23 cellular contexts compared by ENCODE assay signal in genomic region chr2:28345619-28346018, GRCh38. TPM values are rescaled to one million over a fixed set of nuclear protein-coding genes. Genes with fewer than 3 reads are reported as not detected.
DNase-seq lines count a peak whose midpoint lies in the region; ATAC-seq, FAIRE-seq and TF ChIP-seq lines count a peak whose summit lies in the region.
"Had no signal": no experiment of that assay in that cellular context is flagged by ENCODE, and none has a peak within 500 bp of the region (broad histone marks: within the 10 kb centered on the region; RNA-seq: fewer than 3 reads in every experiment).

No MANE protein-coding gene starts in this region.

- FAIRE-seq in pancreas (lab: Jason Lieb, UNC): no peak

- TF ChIP-seq CTCF in chondrocyte (IDR thresholded peaks at IDR 0.05): no peak
- TF ChIP-seq CTCF in pancreas (IDR thresholded peaks at IDR 0.05): no peak
- TF ChIP-seq CTCF in Caco-2 (IDR thresholded peaks at IDR 0.05; ENCODE audit: insufficient read depth in 1 of 2, low read depth in 1 of 2, low read length in 1 of 2, severe bottlenecking in 1 of 2, unreplicated experiment in 1 of 2): no peak

- H3K4me3 ChIP-seq in pancreas: no peak overlapping the region
- no peak overlapping the region for H3K4me3 ChIP-seq in Caco-2 (ENCODE audit: low read depth, low read length)

- POLR2A ChIA-PET in Caco-2 (lab: Charles Lee): interaction anchor here (0.6 kb wide), 1 partner anchor 34 kb away, joined by 3 read pairs; no protein-coding TSS in a partner anchor

- BruUV-seq in Caco-2 (replicated peaks; lab: Mats Ljungman, UMichigan): no TSS peak

- H3K4me1 ChIP-seq in pancreas (peaks cover 7 to 28% (median 25%) of the 10 kb centered on the region in 3 donors), Caco-2 (peaks cover 15% of the 10 kb centered on the region)

- H3K27me3 ChIP-seq in pancreas (no peaks in the 10 kb centered on the region), Caco-2 (replicated peaks; ENCODE audit: control insufficient read depth, insufficient read depth, low read length) (no peaks in the 10 kb centered on the region)

- ATAC-seq in pancreas: peak; percentile 34 to 75 (median 57)
- no peak for ATAC-seq in activated CD8-positive, alpha-beta memory T cell treated with anti-CD3 and anti-CD28 coated beads, Interleukin-2, amount 10 ng/mL, durations not matched to agents 7 days and 5 days

- H3K36me3 ChIP-seq in pancreas (no peaks in the 10 kb centered on the region), Caco-2 (ENCODE audit: control insufficient read depth, insufficient read depth, low read length) (no peaks in the 10 kb centered on the region)

- no peak overlapping the region for H3K4me3 Mint-ChIP-seq in chondrocyte (ENCODE audit: unreplicated experiment)
- no peak overlapping the region for H3K4me3 Mint-ChIP-seq in Caco-2 (ENCODE audit: unreplicated experiment)
- no peak overlapping the region for H3K4me3 Mint-ChIP-seq in activated CD8-positive, alpha-beta memory T cell treated with anti-CD3 and anti-CD28 coated beads, Interleukin-2, amount 10 ng/mL, durations not matched to agents 7 days and 5 days
- H3K4me3 Mint-ChIP-seq: activated CD4-positive, alpha-beta T cell treated with anti-CD3 and anti-CD28 coated beads, Interleukin-2, amount 10 ng/mL, durations not matched to agents 7 days and 5 days; activated naive CD4-positive, alpha-beta T cell treated with anti-CD3 and anti-CD28 coated beads for 36 hours; neural crest cell had no signal

- WGBS in pancreas, 2 donors: 29 to 40% methylated on average over 8 of the region's 8 CpGs

- intact Hi-C loops in pancreas (cut with DNase I): no loop called here
- intact Hi-C loops in Caco-2 (cut with micrococcal nuclease; ENCODE audit: unreplicated experiment): no loop called here

- H3K4me1 Mint-ChIP-seq in chondrocyte (ENCODE audit: low read depth): peaks cover 59% of the 10 kb centered on the region
- peaks cover 13% of the 10 kb centered on the region for H3K4me1 Mint-ChIP-seq in Caco-2 (ENCODE audit: low read depth, unreplicated experiment)
- peaks cover 26% of the 10 kb centered on the region for H3K4me1 Mint-ChIP-seq in activated CD8-positive, alpha-beta memory T cell treated with anti-CD3 and anti-CD28 coated beads, Interleukin-2, amount 10 ng/mL, durations not matched to agents 7 days and 5 days

- no peak overlapping the region for H3K27ac Mint-ChIP-seq in chondrocyte (ENCODE audit: unreplicated experiment)
- H3K27ac Mint-ChIP-seq in Caco-2 (ENCODE audit: unreplicated experiment): no peak overlapping the region
- H3K27ac Mint-ChIP-seq in activated CD8-positive, alpha-beta memory T cell treated with anti-CD3 and anti-CD28 coated beads, Interleukin-2, amount 10 ng/mL, durations not matched to agents 7 days and 5 days: no peak overlapping the region
- H3K27ac Mint-ChIP-seq: activated naive CD4-positive, alpha-beta T cell treated with anti-CD3 and anti-CD28 coated beads for 36 hours had no signal

- no peaks in the 10 kb centered on the region for H3K9me3 Mint-ChIP-seq in chondrocyte (ENCODE audit: low read depth)
- no peaks in the 10 kb centered on the region for H3K9me3 Mint-ChIP-seq in Caco-2 (ENCODE audit: unreplicated experiment)
- H3K9me3 Mint-ChIP-seq in activated CD8-positive, alpha-beta memory T cell treated with anti-CD3 and anti-CD28 coated beads, Interleukin-2, amount 10 ng/mL, durations not matched to agents 7 days and 5 days (ENCODE audit: low read depth): no peaks in the 10 kb centered on the region
- H3K9me3 Mint-ChIP-seq: activated CD4-positive, alpha-beta T cell treated with anti-CD3 and anti-CD28 coated beads, Interleukin-2, amount 10 ng/mL, durations not matched to agents 7 days and 5 days; activated naive CD4-positive, alpha-beta T cell treated with anti-CD3 and anti-CD28 coated beads for 36 hours; neural crest cell had no signal

- no peaks in the 10 kb centered on the region for H3K27me3 Mint-ChIP-seq in chondrocyte (ENCODE audit: low read depth)
- H3K27me3 Mint-ChIP-seq in Caco-2 (ENCODE audit: insufficient read depth, unreplicated experiment): no peaks in the 10 kb centered on the region
- no peaks in the 10 kb centered on the region for H3K27me3 Mint-ChIP-seq in activated CD8-positive, alpha-beta memory T cell treated with anti-CD3 and anti-CD28 coated beads, Interleukin-2, amount 10 ng/mL, durations not matched to agents 7 days and 5 days
- H3K27me3 Mint-ChIP-seq: activated CD4-positive, alpha-beta T cell treated with anti-CD3 and anti-CD28 coated beads, Interleukin-2, amount 10 ng/mL, durations not matched to agents 7 days and 5 days had no signal

- DNase-seq in DMS79 treated with DMSO at 0.1 percent for 48 hours (lab: John Stamatoyannopoulos, UW) (peak; percentile 22), DMS79 (lab: John Stamatoyannopoulos, UW) (no peak), NCI-H524 treated with DMSO at 0.1 percent for 48 hours (lab: John Stamatoyannopoulos, UW) (peak; percentile 97), chondrocyte (ENCODE audit: low spot score) (peak; percentile 52), pancreas (peak in 3 of 6 donors; percentile 58 to 65 (median 59)), DMS53 (lab: John Stamatoyannopoulos, UW) (no peak), Caco-2 (no peak)
- DNase-seq in activated CD8-positive, alpha-beta memory T cell treated with anti-CD3 and anti-CD28 coated beads, Interleukin-2, amount 10 ng/mL, durations not matched to agents 7 days and 5 days: no peak
- DNase-seq: 8988T; activated CD4-positive, alpha-beta T cell treated with anti-CD3 and anti-CD28 coated beads, Interleukin-2, amount 10 ng/mL, durations not matched to agents 7 days and 5 days; activated naive CD4-positive, alpha-beta T cell treated with anti-CD3 and anti-CD28 coated beads for 36 hours; activated T-cell treated with anti-CD3 and anti-CD28 coated beads for 4 hours; AML-193; anterior cingulate cortex; central memory CD4-positive, alpha-beta T cell; COR-L47; effector CD4-positive, alpha-beta T cell; foreskin melanocyte; midbrain; NCI-H1105; NCI-H526; SIG-M5 had no signal

- H3K36me3 Mint-ChIP-seq in chondrocyte (ENCODE audit: low read depth) (no peaks in the 10 kb centered on the region), Caco-2 (ENCODE audit: insufficient read depth, unreplicated experiment) (no peaks in the 10 kb centered on the region)
- no peaks in the 10 kb centered on the region for H3K36me3 Mint-ChIP-seq in activated CD8-positive, alpha-beta memory T cell treated with anti-CD3 and anti-CD28 coated beads, Interleukin-2, amount 10 ng/mL, durations not matched to agents 7 days and 5 days

- no peaks in the 10 kb centered on the region for H3K9me3 ChIP-seq in pancreas
- no peaks in the 10 kb centered on the region for H3K9me3 ChIP-seq in Caco-2

- no peak overlapping the region for H3K27ac ChIP-seq in pancreas

- CTCF ChIA-PET in Caco-2 (lab: Charles Lee): no interaction called here
- CTCF ChIA-PET in activated CD8-positive, alpha-beta memory T cell treated with anti-CD3 and anti-CD28 coated beads, Interleukin-2, amount 10 ng/mL, durations not matched to agents 7 days and 5 days (lab: Charles Lee): interaction anchor here (0.8 to 1.1 kb wide), 2 partner anchors 10 to 12 kb away, joined by 3 read pairs; no protein-coding TSS in a partner anchor

RNA-seq across cellular contexts. Expression of gene FOSL2, which starts 47.0 kb away (rescaled TPM):
- total RNA-seq in chondrocyte: 93.0 to 163 TPM (median 156 TPM) in 3 replicates
- total RNA-seq in pancreas: 10 to 100 TPM; 13.3 to 39.1 (median 27.5) TPM
- polyA plus RNA-seq in pancreas: 10 to 100 TPM; 10.0 to 11.9 TPM
- total RNA-seq in Caco-2 (2022): 64.6 and 70.7 TPM in 2 replicates
- total RNA-seq in activated CD8-positive, alpha-beta memory T cell treated with anti-CD3 and anti-CD28 coated beads, Interleukin-2, amount 10 ng/mL, durations not matched to agents 7 days and 5 days: 10 to 100 TPM; 56.2 to 75.7 TPM

Comparison
In these comparisons a context has a peak if more than half of its experiments do, and no peak if none do; other contexts are left out.
1. DNase-seq: peak in DMS79 treated with DMSO at 0.1 percent for 48 hours (single experiment), NCI-H524 treated with DMSO at 0.1 percent for 48 hours (single experiment) and chondrocyte (single experiment); none in DMS79 (single experiment), DMS53 (single experiment), Caco-2 (0 of 2) and activated CD8-positive, alpha-beta memory T cell treated with anti-CD3 and anti-CD28 coated beads, Interleukin-2, amount 10 ng/mL, durations not matched to agents 7 days and 5 days (single experiment).